15 cellular contexts compared by ENCODE assay signal in the genomic region with DNA sequence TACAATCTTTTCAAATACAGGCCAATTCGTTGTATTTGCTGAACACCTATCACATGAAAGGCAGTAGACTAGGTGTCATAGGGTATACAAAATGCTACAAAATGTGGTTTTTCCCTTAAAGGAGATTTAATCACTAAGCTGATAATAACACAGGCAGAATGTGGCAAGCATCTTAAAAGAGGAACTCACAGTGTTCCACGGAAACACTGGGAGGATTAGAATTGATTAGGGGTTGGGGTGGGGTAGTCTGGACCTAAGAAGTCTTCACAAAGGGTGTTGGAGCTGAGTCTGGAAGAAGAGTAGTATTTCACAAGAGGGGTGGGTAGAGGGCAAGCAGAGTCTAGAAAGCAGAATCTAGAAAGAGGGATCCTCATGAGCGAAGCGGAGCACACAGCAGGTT.
"Had no signal": no experiment of that assay in that cellular context is flagged by ENCODE, and none has a peak within 500 bp of the region (broad histone marks: within the 10 kb centered on the region; RNA-seq: fewer than 3 reads in every experiment).

No MANE protein-coding gene starts in this region.

- H3K4me1 Mint-ChIP-seq: activated CD8-positive, alpha-beta memory T cell treated with anti-CD3 and anti-CD28 coated beads, Interleukin-2, amount 10 ng/mL, durations not matched to agents 7 days and 5 days; activated naive CD4-positive, alpha-beta T cell treated with anti-CD3 and anti-CD28 coated beads, Interleukin-2, amount 50 U/mL, for 24 hours; central memory CD8-positive, alpha-beta T cell had no signal

- DNase-seq: activated CD4-positive, alpha-beta T cell treated with anti-CD3 and anti-CD28 coated beads, Interleukin-2, amount 50 U/mL, for 48 hours; activated CD4-positive, CD25-positive, alpha-beta regulatory T cell treated with anti-CD3 and anti-CD28 coated beads, Interleukin-2, amount 50 U/mL, for 72 hours; activated CD8-positive, alpha-beta memory T cell treated with anti-CD3 and anti-CD28 coated beads, Interleukin-2, amount 10 ng/mL, durations not matched to agents 7 days and 5 days; activated effector memory CD4-positive, alpha-beta T cell treated with Interleukin-2 at 50 U/mL for 16 hours; activated T-cell treated with anti-CD3 and anti-CD28 coated beads, Interleukin-2, amount 50 U/mL, for 24 hours; cortex of kidney; effector memory CD4-positive, alpha-beta T cell; left ventricle myocardium superior; right cardiac atrium; small intestine; uterus had no signal

- H3K36me3 ChIP-seq: uterus had no signal

- H3K9me3 ChIP-seq: uterus had no signal

- H3K9me3 Mint-ChIP-seq: activated naive CD4-positive, alpha-beta T cell treated with anti-CD3 and anti-CD28 coated beads, Interleukin-2, amount 50 U/mL, for 24 hours; activated T-cell treated with anti-CD3 and anti-CD28 coated beads, Interleukin-2, amount 50 U/mL, for 24 hours; brain; central memory CD8-positive, alpha-beta T cell had no signal

- H3K27ac Mint-ChIP-seq: activated CD8-positive, alpha-beta memory T cell treated with anti-CD3 and anti-CD28 coated beads, Interleukin-2, amount 10 ng/mL, durations not matched to agents 7 days and 5 days; activated naive CD4-positive, alpha-beta T cell treated with anti-CD3 and anti-CD28 coated beads, Interleukin-2, amount 50 U/mL, for 24 hours; activated T-cell treated with anti-CD3 and anti-CD28 coated beads, Interleukin-2, amount 50 U/mL, for 24 hours; brain had no signal

- H3K27me3 ChIP-seq: uterus had no signal

- H3K27ac ChIP-seq: epithelial cell of prostate, uterus had no signal

- H3K4me3 Mint-ChIP-seq: activated CD8-positive, alpha-beta memory T cell treated with anti-CD3 and anti-CD28 coated beads, Interleukin-2, amount 10 ng/mL, durations not matched to agents 7 days and 5 days; activated naive CD4-positive, alpha-beta T cell treated with anti-CD3 and anti-CD28 coated beads, Interleukin-2, amount 50 U/mL, for 24 hours; activated T-cell treated with anti-CD3 and anti-CD28 coated beads, Interleukin-2, amount 50 U/mL, for 24 hours; brain; central memory CD8-positive, alpha-beta T cell had no signal

- ATAC-seq: activated CD8-positive, alpha-beta memory T cell treated with anti-CD3 and anti-CD28 coated beads, Interleukin-2, amount 10 ng/mL, durations not matched to agents 7 days and 5 days; left ventricle myocardium superior; right cardiac atrium had no signal

- H3K4me3 ChIP-seq: uterus had no signal

- H3K27me3 Mint-ChIP-seq: activated naive CD4-positive, alpha-beta T cell treated with anti-CD3 and anti-CD28 coated beads, Interleukin-2, amount 50 U/mL, for 24 hours; brain had no signal

- H3K36me3 Mint-ChIP-seq: activated CD8-positive, alpha-beta memory T cell treated with anti-CD3 and anti-CD28 coated beads, Interleukin-2, amount 10 ng/mL, durations not matched to agents 7 days and 5 days; activated naive CD4-positive, alpha-beta T cell treated with anti-CD3 and anti-CD28 coated beads, Interleukin-2, amount 50 U/mL, for 24 hours; brain had no signal
